Comparison of ENCODE assay signal across 19 cellular contexts in the genomic region with DNA sequence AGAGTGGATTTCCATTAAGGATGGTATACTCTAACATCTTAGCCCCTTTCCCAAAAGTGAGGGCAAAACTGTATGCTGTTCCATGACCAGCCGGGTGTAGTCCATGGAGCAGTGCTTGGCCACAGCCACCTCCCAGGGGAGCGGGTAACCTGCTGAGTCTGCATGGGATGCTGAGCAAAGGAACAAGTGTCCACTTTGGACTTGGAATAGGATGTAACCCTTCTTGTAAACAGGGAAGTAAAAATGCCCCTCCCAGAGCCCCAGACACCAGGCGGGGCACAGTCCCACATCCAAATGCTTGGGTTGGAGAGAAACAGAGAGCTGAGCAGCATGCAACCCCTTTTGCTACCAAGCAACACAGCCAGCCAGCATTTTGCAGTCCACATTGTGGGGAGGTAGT.
DNase-seq lines count a peak whose midpoint lies in the region; ATAC-seq and TF ChIP-seq lines count a peak whose summit lies in the region.
"Had no signal": no experiment of that assay in that cellular context is flagged by ENCODE, and none has a peak within 500 bp of the region (broad histone marks: within the 10 kb centered on the region; RNA-seq: fewer than 3 reads in every experiment).

No MANE protein-coding gene starts in this region.

- no peaks in the 10 kb centered on the region for H3K9me3 ChIP-seq in CD4-positive, CD25-positive, alpha-beta regulatory T cell (ENCODE audit: control insufficient read depth in 2 of 2, low read length in 2 of 2)
- H3K9me3 ChIP-seq: uterus had no signal

- H3K4me1 Mint-ChIP-seq in CD4-positive, CD25-positive, alpha-beta regulatory T cell = peaks cover 6 to 48% (median 12%) of the 10 kb centered on the region in 4 donors
- H3K4me1 Mint-ChIP-seq in HFFc6 (ENCODE audit: low read depth) (peaks cover 41% of the 10 kb centered on the region), progenitor cell of endocrine pancreas (ENCODE audit: low read depth) (peaks cover 1% of the 10 kb centered on the region)
- H3K4me1 Mint-ChIP-seq in activated T-cell treated with anti-CD3 and anti-CD28 coated beads, Interleukin-2, amount 50 U/mL, for 72 hours (ENCODE audit: low read depth) = peaks cover 40% of the 10 kb centered on the region

- no peak for TF ChIP-seq CTCF in HFFc6 (IDR thresholded peaks at IDR 0.05)
- no peak for TF ChIP-seq CTCF in progenitor cell of endocrine pancreas (IDR thresholded peaks at IDR 0.05; ENCODE audit: unreplicated experiment)

- H3K4me3 ChIP-seq in CD4-positive, CD25-positive, alpha-beta regulatory T cell (ENCODE audit: low read depth, low read length) = no peak overlapping the region
- H3K4me3 ChIP-seq: lung, uterus had no signal

- no peak for DNase-seq in CD4-positive, CD25-positive, alpha-beta regulatory T cell
- DNase-seq in HFFc6 = no peak
- no peak for DNase-seq in epithelial cell of prostate (ENCODE audit: low read depth, low spot score)
- no peak for DNase-seq in progenitor cell of endocrine pancreas (ENCODE audit: low spot score, unreplicated experiment)
- DNase-seq in activated CD8-positive, alpha-beta memory T cell treated with anti-CD3 and anti-CD28 coated beads, Interleukin-2, amount 50 U/mL, for 4 hours = no peak
- DNase-seq in activated T-cell treated with anti-CD3 and anti-CD28 coated beads, Interleukin-2, amount 50 U/mL, for 72 hours = no peak
- DNase-seq in KBM-7 = no peak
- DNase-seq: ACHN; activated CD4-positive, alpha-beta T cell treated with anti-CD3 and anti-CD28 coated beads, Interleukin-2, amount 10 ng/mL, durations not matched to agents 24 days and 14 days; brain microvascular endothelial cell; effector memory CD8-positive, alpha-beta T cell; NCI-H1092; NCI-H2081 treated with DMSO at 0.1 percent for 48 hours; NCI-H446; uterus had no signal

- H3K4me1 ChIP-seq in CD4-positive, CD25-positive, alpha-beta regulatory T cell (ENCODE audit: control insufficient read depth, insufficient read depth, low read length, poor library complexity, severe bottlenecking) = no peaks in the 10 kb centered on the region
- H3K4me1 ChIP-seq: uterus had no signal

- H3K27ac Mint-ChIP-seq in CD4-positive, CD25-positive, alpha-beta regulatory T cell = peak overlapping the region in 2 of 3 donors; percentile 67 to 73
- H3K27ac Mint-ChIP-seq in HFFc6 = peak overlapping the region; percentile 78
- peak overlapping the region; percentile 78 for H3K27ac Mint-ChIP-seq in progenitor cell of endocrine pancreas
- no peak overlapping the region for H3K27ac Mint-ChIP-seq in activated T-cell treated with anti-CD3 and anti-CD28 coated beads, Interleukin-2, amount 50 U/mL, for 72 hours
- H3K27ac Mint-ChIP-seq: activated CD4-positive, alpha-beta T cell treated with anti-CD3 and anti-CD28 coated beads, Interleukin-2, amount 10 ng/mL, durations not matched to agents 24 days and 14 days; activated T-helper 2 cell treated with anti-CD3 and anti-CD28 coated beads, Interferon-gamma antibody, Interleukin-2, Interleukin-4, amounts not matched to agents 10 μg/mL and 5 μg/mL and 100 μg/mL, durations not matched to agents 14 hours and 24 hours and 36 hours; effector memory CD8-positive, alpha-beta T cell had no signal

- no peak for ATAC-seq in CD4-positive, CD25-positive, alpha-beta regulatory T cell (ENCODE audit: low read depth in 2 of 2)
- ATAC-seq in GM18907 (IDR thresholded peaks at IDR 0.05; ENCODE audit: unreplicated experiment) = no peak
- ATAC-seq in activated T-cell treated with anti-CD3 and anti-CD28 coated beads, Interleukin-2, amount 50 U/mL, for 72 hours (replicated peaks in 1 of 2) = no peak
- ATAC-seq: effector memory CD8-positive, alpha-beta T cell had no signal

- peaks cover 12% of the 10 kb centered on the region for H3K36me3 ChIP-seq in CD4-positive, CD25-positive, alpha-beta regulatory T cell (ENCODE audit: control insufficient read depth, insufficient read depth, low read length)
- H3K36me3 ChIP-seq: uterus had no signal

- in situ Hi-C loops in KBM-7 (cut with MboI; ENCODE audit: low pct_unique_long_range_greater_than_20kb, low sequenced_read_pairs) = loop anchor here (25.0 kb wide), 1 partner anchor 174 kb away; no protein-coding TSS in a partner anchor

- peaks cover 33% of the 10 kb centered on the region for H3K36me3 Mint-ChIP-seq in CD4-positive, CD25-positive, alpha-beta regulatory T cell
- H3K36me3 Mint-ChIP-seq in HFFc6 (ENCODE audit: low read depth) = peaks cover 40% of the 10 kb centered on the region
- H3K36me3 Mint-ChIP-seq in progenitor cell of endocrine pancreas (ENCODE audit: insufficient read depth) = peaks cover 16% of the 10 kb centered on the region
- peaks cover 1 to 14% of the 10 kb centered on the region in 2 donors for H3K36me3 Mint-ChIP-seq in activated T-cell treated with anti-CD3 and anti-CD28 coated beads, Interleukin-2, amount 50 U/mL, for 72 hours (ENCODE audit: insufficient read depth in 2 of 2)

- H3K9me3 Mint-ChIP-seq in CD4-positive, CD25-positive, alpha-beta regulatory T cell = peaks cover 0 to 2% (median 0%) of the 10 kb centered on the region in 7 donors
- H3K9me3 Mint-ChIP-seq in HFFc6 (no peaks in the 10 kb centered on the region), progenitor cell of endocrine pancreas (ENCODE audit: low read depth) (no peaks in the 10 kb centered on the region)
- H3K9me3 Mint-ChIP-seq in activated T-cell treated with anti-CD3 and anti-CD28 coated beads, Interleukin-2, amount 50 U/mL, for 72 hours = no peaks in the 10 kb centered on the region
- H3K9me3 Mint-ChIP-seq: activated CD4-positive, alpha-beta T cell treated with anti-CD3 and anti-CD28 coated beads, Interleukin-2, amount 10 ng/mL, durations not matched to agents 24 days and 14 days; activated T-helper 2 cell treated with anti-CD3 and anti-CD28 coated beads, Interferon-gamma antibody, Interleukin-2, Interleukin-4, amounts not matched to agents 10 μg/mL and 5 μg/mL and 100 μg/mL, durations not matched to agents 14 hours and 24 hours and 36 hours; effector memory CD8-positive, alpha-beta T cell had no signal

- no peak overlapping the region for H3K27ac ChIP-seq in CD4-positive, CD25-positive, alpha-beta regulatory T cell (ENCODE audit: insufficient read depth, low read length, poor library complexity, severe bottlenecking)
- peak overlapping the region; percentile 23 for H3K27ac ChIP-seq in epithelial cell of prostate
- H3K27ac ChIP-seq: brain microvascular endothelial cell, VCaP had no signal

- H3K27me3 ChIP-seq in CD4-positive, CD25-positive, alpha-beta regulatory T cell (ENCODE audit: control insufficient read depth, insufficient read depth, low read length) = no peaks in the 10 kb centered on the region
- H3K27me3 ChIP-seq: brain microvascular endothelial cell, uterus had no signal

- peaks cover 6% of the 10 kb centered on the region for H3K27me3 Mint-ChIP-seq in CD4-positive, CD25-positive, alpha-beta regulatory T cell
- H3K27me3 Mint-ChIP-seq in HFFc6 (ENCODE audit: insufficient read depth) = peaks cover 32% of the 10 kb centered on the region
- no peaks in the 10 kb centered on the region for H3K27me3 Mint-ChIP-seq in progenitor cell of endocrine pancreas
- H3K27me3 Mint-ChIP-seq in activated T-cell treated with anti-CD3 and anti-CD28 coated beads, Interleukin-2, amount 50 U/mL, for 72 hours (ENCODE audit: low read depth) = no peaks in the 10 kb centered on the region
- H3K27me3 Mint-ChIP-seq: activated CD4-positive, alpha-beta T cell treated with anti-CD3 and anti-CD28 coated beads, Interleukin-2, amount 10 ng/mL, durations not matched to agents 24 days and 14 days had no signal

- no peak overlapping the region for H3K4me3 Mint-ChIP-seq in CD4-positive, CD25-positive, alpha-beta regulatory T cell
- H3K4me3 Mint-ChIP-seq in HFFc6 (no peak overlapping the region), progenitor cell of endocrine pancreas (ENCODE audit: low read depth) (no peak overlapping the region)
- no peak overlapping the region for H3K4me3 Mint-ChIP-seq in activated T-cell treated with anti-CD3 and anti-CD28 coated beads, Interleukin-2, amount 50 U/mL, for 72 hours
- H3K4me3 Mint-ChIP-seq: activated CD4-positive, alpha-beta T cell treated with anti-CD3 and anti-CD28 coated beads, Interleukin-2, amount 10 ng/mL, durations not matched to agents 24 days and 14 days; effector memory CD8-positive, alpha-beta T cell had no signal
